In genomic region chr9:92324889-92325268, GRCh38 we compare ENCODE assay signal across 8 cellular contexts. TPM values are rescaled to one million over a fixed set of nuclear protein-coding genes. Genes with fewer than 3 reads are reported as not detected.
DNase-seq lines count a peak whose midpoint lies in the region; ATAC-seq and TF ChIP-seq lines count a peak whose summit lies in the region.

No MANE protein-coding gene starts in this region.

- 0% methylated on average over 10 to 12 of the region's 12 CpGs for WGBS in body of pancreas, 2 donors
- under 1% methylated on average over 12 of the region's 12 CpGs for WGBS in thymus

- H3K27me3 ChIP-seq in body of pancreas (no peaks in the 10 kb centered on the region), left lung (no peaks in the 10 kb centered on the region), thymus (ENCODE audit: control insufficient read depth, insufficient read depth) (no peaks in the 10 kb centered on the region)

- H3K9me3 ChIP-seq in body of pancreas (no peaks in the 10 kb centered on the region), left lung (no peaks in the 10 kb centered on the region), thymus (ENCODE audit: control insufficient read depth) (no peaks in the 10 kb centered on the region)

- no peak for DNase-seq in body of pancreas
- DNase-seq in left lung, result no peak
- DNase-seq in SIG-M5 treated with dmso at 0.1 percent for 504 hours (lab: John Stamatoyannopoulos, UW; ENCODE audit: unreplicated experiment), result no peak
- DNase-seq in NCI-H187 (lab: John Stamatoyannopoulos, UW), result no peak
- no peak for DNase-seq in SHP77 treated with DMSO at 0.1 percent for 48 hours (lab: John Stamatoyannopoulos, UW)

- peak overlapping the region; percentile 93 to 98 (median 97) for H3K27ac ChIP-seq in body of pancreas
- peak overlapping the region; percentile 91 to 99 for H3K27ac ChIP-seq in left lung
- peak overlapping the region; percentile 96 for H3K27ac ChIP-seq in thymus (ENCODE audit: low read depth)

- TF ChIP-seq CTCF in body of pancreas (IDR thresholded peaks at IDR 0.05) (no peak), left lung (IDR thresholded peaks at IDR 0.05) (no peak)

- ATAC-seq in GM18868 (IDR thresholded peaks at IDR 0.05; ENCODE audit: unreplicated experiment), result peak; percentile 8
- ATAC-seq in HG03196 (IDR thresholded peaks at IDR 0.05; ENCODE audit: unreplicated experiment), result peak; percentile 16
- ATAC-seq in body of pancreas, result peak; percentile 50
- ATAC-seq in left lung, result peak; percentile 64

- H3K4me3 ChIP-seq in body of pancreas (peak overlapping the region; percentile 70 to 81), left lung (peak overlapping the region; percentile 66 to 79), thymus (ENCODE audit: low read length) (peak overlapping the region; percentile 80)

- H3K4me1 ChIP-seq in body of pancreas (peaks cover 23% of the 10 kb centered on the region), left lung (peaks cover 4 to 24% of the 10 kb centered on the region in 2 donors), thymus (ENCODE audit: control insufficient read depth, insufficient read depth, low read length) (peaks cover 7% of the 10 kb centered on the region)

- H3K36me3 ChIP-seq in body of pancreas (replicated peaks in 1 of 2; ENCODE audit: insufficient read depth in 1 of 2, low read depth in 2 of 2) (peaks cover 0 to under 1% of the 10 kb centered on the region in 2 donors), left lung (peaks cover 0 to 34% of the 10 kb centered on the region in 2 donors), thymus (ENCODE audit: control insufficient read depth, insufficient read depth) (peaks cover 4% of the 10 kb centered on the region)

- no peak for TF ChIP-seq POLR2A in body of pancreas (IDR thresholded peaks at IDR 0.05)

- intact Hi-C loops in body of pancreas (cut with DNase I) (no loop called here), left lung (cut with DNase I) (no loop called here)

RNA-seq across cellular contexts. Expression of gene NOL8, which starts 0.3 kb away (rescaled TPM):
- total RNA-seq in body of pancreas (10 to 100 TPM; 26.5 to 38.2 TPM), left lung (10 to 100 TPM; 23.7 to 35.1 TPM)
- polyA plus RNA-seq in thymus, result 51.3 TPM

RNA-seq across cellular contexts. Expression of gene CENPP, which starts 0.9 kb away (rescaled TPM):
- total RNA-seq in body of pancreas (1 to 10 TPM in 1 of 2 donors, under 1 TPM in 1; 0.78 to 2.3 TPM), left lung (1 to 10 TPM; 5.0 to 8.4 TPM)
- 3.9 TPM for polyA plus RNA-seq in thymus

RNA-seq across cellular contexts. Expression of gene IARS1, which starts 31.4 kb away (rescaled TPM):
- total RNA-seq in body of pancreas, result 10 to 100 TPM; 45.1 to 68.6 TPM
- 100 to 1,000 TPM in 1 of 2 donors, 10 to 100 TPM in 1; 84.1 to 157 TPM for total RNA-seq in left lung
- 30.8 TPM for polyA plus RNA-seq in thymus

Comparison
In these comparisons a context has a peak if more than half of its experiments do, and no peak if none do; other contexts are left out.
1. ATAC-seq: peak in every context shown above with its lines; median percentile 64 in left lung; 50 in body of pancreas; 16 in HG03196; 8 in GM18868.